1 cellular context compared by ENCODE assay signal in the genomic region with DNA sequence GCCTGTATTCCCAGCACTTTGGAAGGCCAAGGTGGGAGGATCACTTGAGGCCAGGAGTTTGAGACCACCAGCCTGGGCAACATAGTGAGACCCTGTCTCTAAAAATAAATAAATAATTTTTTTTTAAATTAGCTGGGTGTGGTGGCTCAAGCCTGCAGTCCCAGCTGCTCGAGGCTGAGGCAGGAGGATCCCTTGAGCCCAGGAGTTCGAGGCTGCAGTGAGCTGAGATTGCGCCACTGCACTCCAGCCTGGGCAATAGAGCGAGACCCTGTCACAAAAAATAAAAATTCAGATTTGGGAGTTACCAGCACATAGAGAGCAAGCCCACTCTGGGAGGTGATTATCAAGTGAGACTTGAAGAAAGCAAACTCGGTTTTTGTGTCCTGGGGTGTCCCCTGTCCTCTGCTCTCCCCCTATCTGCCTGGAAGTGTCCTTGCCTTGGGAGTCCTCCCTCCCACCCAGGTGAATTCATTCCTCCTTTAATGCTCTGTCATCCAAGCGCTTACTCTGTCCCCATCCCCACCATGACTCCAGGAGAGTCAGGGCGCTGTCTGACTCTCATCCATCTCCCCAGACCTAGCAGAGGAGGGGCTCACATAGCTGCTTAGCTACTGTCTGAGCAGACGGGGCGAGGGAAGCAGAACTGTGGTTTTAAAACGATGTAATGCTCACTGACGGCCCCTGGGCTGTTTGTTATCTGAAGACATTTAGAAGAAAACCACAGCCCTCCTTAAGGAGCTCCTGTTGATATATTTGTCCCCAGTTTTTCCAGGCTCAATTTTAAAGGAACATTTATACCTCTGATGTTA.
TF ChIP-seq lines count a peak whose summit lies in the region.

No MANE protein-coding gene starts in this region.

TF ChIP-seq in GM23338, 12 proteins besides CTCF, POLR2A, EP300 and RAD21 (continued from another document):
- TF ChIP-seq, protein P1, sequence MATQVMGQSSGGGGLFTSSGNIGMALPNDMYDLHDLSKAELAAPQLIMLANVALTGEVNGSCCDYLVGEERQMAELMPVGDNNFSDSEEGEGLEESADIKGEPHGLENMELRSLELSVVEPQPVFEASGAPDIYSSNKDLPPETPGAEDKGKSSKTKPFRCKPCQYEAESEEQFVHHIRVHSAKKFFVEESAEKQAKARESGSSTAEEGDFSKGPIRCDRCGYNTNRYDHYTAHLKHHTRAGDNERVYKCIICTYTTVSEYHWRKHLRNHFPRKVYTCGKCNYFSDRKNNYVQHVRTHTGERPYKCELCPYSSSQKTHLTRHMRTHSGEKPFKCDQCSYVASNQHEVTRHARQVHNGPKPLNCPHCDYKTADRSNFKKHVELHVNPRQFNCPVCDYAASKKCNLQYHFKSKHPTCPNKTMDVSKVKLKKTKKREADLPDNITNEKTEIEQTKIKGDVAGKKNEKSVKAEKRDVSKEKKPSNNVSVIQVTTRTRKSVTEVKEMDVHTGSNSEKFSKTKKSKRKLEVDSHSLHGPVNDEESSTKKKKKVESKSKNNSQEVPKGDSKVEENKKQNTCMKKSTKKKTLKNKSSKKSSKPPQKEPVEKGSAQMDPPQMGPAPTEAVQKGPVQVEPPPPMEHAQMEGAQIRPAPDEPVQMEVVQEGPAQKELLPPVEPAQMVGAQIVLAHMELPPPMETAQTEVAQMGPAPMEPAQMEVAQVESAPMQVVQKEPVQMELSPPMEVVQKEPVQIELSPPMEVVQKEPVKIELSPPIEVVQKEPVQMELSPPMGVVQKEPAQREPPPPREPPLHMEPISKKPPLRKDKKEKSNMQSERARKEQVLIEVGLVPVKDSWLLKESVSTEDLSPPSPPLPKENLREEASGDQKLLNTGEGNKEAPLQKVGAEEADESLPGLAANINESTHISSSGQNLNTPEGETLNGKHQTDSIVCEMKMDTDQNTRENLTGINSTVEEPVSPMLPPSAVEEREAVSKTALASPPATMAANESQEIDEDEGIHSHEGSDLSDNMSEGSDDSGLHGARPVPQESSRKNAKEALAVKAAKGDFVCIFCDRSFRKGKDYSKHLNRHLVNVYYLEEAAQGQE (IDR thresholded peaks at IDR 0.05; ENCODE audit: unreplicated experiment): no peak
- TF ChIP-seq CREB1 (CRISPR knock-in tag; IDR thresholded peaks at IDR 0.05; ENCODE audit: low read depth): no peak
- TF ChIP-seq, protein P2, sequence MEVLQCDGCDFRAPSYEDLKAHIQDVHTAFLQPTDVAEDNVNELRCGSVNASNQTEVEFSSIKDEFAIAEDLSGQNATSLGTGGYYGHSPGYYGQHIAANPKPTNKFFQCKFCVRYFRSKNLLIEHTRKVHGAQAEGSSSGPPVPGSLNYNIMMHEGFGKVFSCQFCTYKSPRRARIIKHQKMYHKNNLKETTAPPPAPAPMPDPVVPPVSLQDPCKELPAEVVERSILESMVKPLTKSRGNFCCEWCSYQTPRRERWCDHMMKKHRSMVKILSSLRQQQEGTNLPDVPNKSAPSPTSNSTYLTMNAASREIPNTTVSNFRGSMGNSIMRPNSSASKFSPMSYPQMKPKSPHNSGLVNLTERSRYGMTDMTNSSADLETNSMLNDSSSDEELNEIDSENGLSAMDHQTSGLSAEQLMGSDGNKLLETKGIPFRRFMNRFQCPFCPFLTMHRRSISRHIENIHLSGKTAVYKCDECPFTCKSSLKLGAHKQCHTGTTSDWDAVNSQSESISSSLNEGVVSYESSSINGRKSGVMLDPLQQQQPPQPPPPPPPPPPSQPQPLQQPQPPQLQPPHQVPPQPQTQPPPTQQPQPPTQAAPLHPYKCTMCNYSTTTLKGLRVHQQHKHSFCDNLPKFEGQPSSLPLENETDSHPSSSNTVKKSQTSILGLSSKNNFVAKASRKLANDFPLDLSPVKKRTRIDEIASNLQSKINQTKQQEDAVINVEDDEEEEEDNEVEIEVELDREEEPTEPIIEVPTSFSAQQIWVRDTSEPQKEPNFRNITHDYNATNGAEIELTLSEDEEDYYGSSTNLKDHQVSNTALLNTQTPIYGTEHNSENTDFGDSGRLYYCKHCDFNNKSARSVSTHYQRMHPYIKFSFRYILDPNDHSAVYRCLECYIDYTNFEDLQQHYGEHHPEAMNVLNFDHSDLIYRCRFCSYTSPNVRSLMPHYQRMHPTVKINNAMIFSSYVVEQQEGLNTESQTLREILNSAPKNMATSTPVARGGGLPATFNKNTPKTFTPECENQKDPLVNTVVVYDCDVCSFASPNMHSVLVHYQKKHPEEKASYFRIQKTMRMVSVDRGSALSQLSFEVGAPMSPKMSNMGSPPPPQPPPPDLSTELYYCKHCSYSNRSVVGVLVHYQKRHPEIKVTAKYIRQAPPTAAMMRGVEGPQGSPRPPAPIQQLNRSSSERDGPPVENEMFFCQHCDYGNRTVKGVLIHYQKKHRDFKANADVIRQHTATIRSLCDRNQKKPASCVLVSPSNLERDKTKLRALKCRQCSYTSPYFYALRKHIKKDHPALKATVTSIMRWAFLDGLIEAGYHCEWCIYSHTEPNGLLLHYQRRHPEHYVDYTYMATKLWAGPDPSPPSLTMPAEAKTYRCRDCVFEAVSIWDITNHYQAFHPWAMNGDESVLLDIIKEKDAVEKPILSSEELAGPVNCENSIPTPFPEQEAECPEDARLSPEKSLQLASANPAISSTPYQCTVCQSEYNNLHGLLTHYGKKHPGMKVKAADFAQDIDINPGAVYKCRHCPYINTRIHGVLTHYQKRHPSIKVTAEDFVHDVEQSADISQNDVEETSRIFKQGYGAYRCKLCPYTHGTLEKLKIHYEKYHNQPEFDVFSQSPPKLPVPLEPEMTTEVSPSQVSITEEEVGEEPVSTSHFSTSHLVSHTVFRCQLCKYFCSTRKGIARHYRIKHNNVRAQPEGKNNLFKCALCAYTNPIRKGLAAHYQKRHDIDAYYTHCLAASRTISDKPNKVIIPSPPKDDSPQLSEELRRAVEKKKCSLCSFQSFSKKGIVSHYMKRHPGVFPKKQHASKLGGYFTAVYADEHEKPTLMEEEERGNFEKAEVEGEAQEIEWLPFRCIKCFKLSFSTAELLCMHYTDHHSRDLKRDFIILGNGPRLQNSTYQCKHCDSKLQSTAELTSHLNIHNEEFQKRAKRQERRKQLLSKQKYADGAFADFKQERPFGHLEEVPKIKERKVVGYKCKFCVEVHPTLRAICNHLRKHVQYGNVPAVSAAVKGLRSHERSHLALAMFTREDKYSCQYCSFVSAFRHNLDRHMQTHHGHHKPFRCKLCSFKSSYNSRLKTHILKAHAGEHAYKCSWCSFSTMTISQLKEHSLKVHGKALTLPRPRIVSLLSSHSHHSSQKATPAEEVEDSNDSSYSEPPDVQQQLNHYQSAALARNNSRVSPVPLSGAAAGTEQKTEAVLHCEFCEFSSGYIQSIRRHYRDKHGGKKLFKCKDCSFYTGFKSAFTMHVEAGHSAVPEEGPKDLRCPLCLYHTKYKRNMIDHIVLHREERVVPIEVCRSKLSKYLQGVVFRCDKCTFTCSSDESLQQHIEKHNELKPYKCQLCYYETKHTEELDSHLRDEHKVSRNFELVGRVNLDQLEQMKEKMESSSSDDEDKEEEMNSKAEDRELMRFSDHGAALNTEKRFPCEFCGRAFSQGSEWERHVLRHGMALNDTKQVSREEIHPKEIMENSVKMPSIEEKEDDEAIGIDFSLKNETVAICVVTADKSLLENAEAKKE (CRISPR knock-in tag; IDR thresholded peaks at IDR 0.05): no peak
TF ChIP-seq in GM23338: peak in this region for 0.
